In the genomic region with DNA sequence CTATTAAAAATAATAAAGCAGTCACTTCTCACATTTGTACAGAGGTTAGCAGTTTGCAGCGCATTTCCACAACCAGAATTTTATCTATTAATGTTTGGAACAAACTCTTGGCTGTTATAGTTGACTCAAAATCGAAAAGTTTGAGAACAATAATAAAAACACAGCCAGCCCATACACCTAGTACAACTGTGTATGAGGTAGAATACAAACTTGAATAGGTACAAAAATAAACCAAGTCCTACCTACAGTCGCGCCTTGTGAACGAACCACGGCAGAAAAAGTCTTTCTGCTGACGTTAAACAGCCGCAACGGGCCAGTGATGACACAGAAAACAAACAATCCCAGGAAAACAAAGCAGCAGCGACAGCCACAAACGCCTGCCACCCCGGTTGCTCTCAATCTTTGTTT, we compare ENCODE assay signal across 17 cellular contexts. TPM values are rescaled to one million over a fixed set of nuclear protein-coding genes. Genes with fewer than 3 reads are reported as not detected.
DNase-seq lines count a peak whose midpoint lies in the region; ATAC-seq and TF ChIP-seq lines count a peak whose summit lies in the region.
"Had no signal": no experiment of that assay in that cellular context is flagged by ENCODE, and none has a peak within 500 bp of the region (broad histone marks: within the 10 kb centered on the region; RNA-seq: fewer than 3 reads in every experiment).

No MANE protein-coding gene starts in this region.

- H3K27me3 Mint-ChIP-seq in CD4-positive, alpha-beta memory T cell, result peaks cover 68 to 71% of the 10 kb centered on the region in 2 donors
- peaks cover 93% of the 10 kb centered on the region for H3K27me3 Mint-ChIP-seq in Calu3 (ENCODE audit: unreplicated experiment)

- H3K36me3 Mint-ChIP-seq in CD4-positive, alpha-beta memory T cell, result peaks cover 1 to 4% of the 10 kb centered on the region in 2 donors
- peaks cover 27% of the 10 kb centered on the region for H3K36me3 Mint-ChIP-seq in Calu3 (ENCODE audit: insufficient read depth, unreplicated experiment)

- no peak overlapping the region for H3K4me2 ChIP-seq in mesendoderm (ENCODE audit: low read length)

- H2AK5ac ChIP-seq in mesendoderm (ENCODE audit: low read length), result no peak overlapping the region

- no peak overlapping the region for H3K56ac ChIP-seq in mesendoderm (ENCODE audit: low read length)

- intact Hi-C loops in CD4-positive, alpha-beta memory T cell (cut with micrococcal nuclease), result loop anchor here (1.0 to 10.0 kb wide), 3 partner anchors 7 to 759 kb away; partner anchors contain the start of gene ARMC8
- intact Hi-C loops in Calu3 (cut with micrococcal nuclease; ENCODE audit: unreplicated experiment), result loop anchor here (5.0 kb wide), 2 partner anchors 89 to 164 kb away; no protein-coding TSS in a partner anchor

- H2BK15ac ChIP-seq in mesendoderm (replicated peaks; ENCODE audit: low read depth), result no peak overlapping the region

- H3K36me3 ChIP-seq in CD4-positive, alpha-beta memory T cell (ENCODE audit: insufficient read depth, low read length), result no peaks in the 10 kb centered on the region
- H3K36me3 ChIP-seq in HUES48 (ENCODE audit: control insufficient read depth, insufficient read depth, low read length), result no peaks in the 10 kb centered on the region
- H3K36me3 ChIP-seq in mesendoderm (ENCODE audit: control insufficient read depth, insufficient read depth, low read length), result no peaks in the 10 kb centered on the region

- ATAC-seq in HG03521 (IDR thresholded peaks at IDR 0.05; ENCODE audit: unreplicated experiment) (no peak), foreskin keratinocyte (no peak)
- ATAC-seq: right cardiac atrium had no signal

- no TSS peak for BruUV-seq in Calu3 (replicated peaks; lab: Mats Ljungman, UMichigan)

- no peak overlapping the region for H2BK120ac ChIP-seq in mesendoderm (ENCODE audit: low read depth, low read length)

- H3K4me1 ChIP-seq in CD4-positive, alpha-beta memory T cell (ENCODE audit: insufficient read depth, low read length), result peaks cover 41% of the 10 kb centered on the region
- peaks cover 38% of the 10 kb centered on the region for H3K4me1 ChIP-seq in HUES48 (ENCODE audit: control insufficient read depth, insufficient read depth, low read length)
- no peaks in the 10 kb centered on the region for H3K4me1 ChIP-seq in mesendoderm (ENCODE audit: control insufficient read depth, low read depth, low read length)
- H3K4me1 ChIP-seq in foreskin keratinocyte, result peaks cover 4% of the 10 kb centered on the region

- peak in 1 of 5 donors; percentile 22 for DNase-seq in CD4-positive, alpha-beta memory T cell
- DNase-seq in brain pericyte (ENCODE audit: low read depth, low spot score) (peak; percentile 22), mesendoderm (peak; percentile 43), Calu3 (no peak), NCI-H1930 (lab: John Stamatoyannopoulos, UW) (no peak), foreskin keratinocyte (no peak)
- DNase-seq: activated naive CD4-positive, alpha-beta T cell treated with Interleukin-2 at 50 U/mL for 16 hours; COR-L47; dorsolateral prefrontal cortex; hypothalamus; midbrain; right cardiac atrium; Right ventricle myocardium superior had no signal

- no peak overlapping the region for H3K18ac ChIP-seq in mesendoderm (ENCODE audit: low read length)

- H3K27ac Mint-ChIP-seq in CD4-positive, alpha-beta memory T cell, result peak overlapping the region in 2 of 7 donors; percentile 20 to 74
- H3K27ac Mint-ChIP-seq in Calu3 (ENCODE audit: unreplicated experiment), result no peak overlapping the region

- H3K4me3 ChIP-seq in CD4-positive, alpha-beta memory T cell (ENCODE audit: low read length in 2 of 2), result no peak overlapping the region
- 0 out of 2 replicates have a peak overlapping the region, but pooled peaks have one; percentile 45 for H3K4me3 ChIP-seq in HUES48 (ENCODE audit: low read depth, low read length)
- no peak overlapping the region for H3K4me3 ChIP-seq in mesendoderm (ENCODE audit: low read length)

- CTCF ChIA-PET in CD4-positive, alpha-beta memory T cell (lab: Charles Lee; ENCODE audit: partially characterized antibody), result interaction anchor here (1.3 to 2.2 kb wide), 3 partner anchors 9 to 28 kb away, joined by 3 to 9 read pairs (median 6); no protein-coding TSS in a partner anchor
- CTCF ChIA-PET in Calu3 (lab: Charles Lee), result interaction anchor here (0.8 to 0.9 kb wide), 2 partner anchors 11 to 399 kb away, joined by 3 read pairs; no protein-coding TSS in a partner anchor

- no peak overlapping the region for H2BK5ac ChIP-seq in mesendoderm (ENCODE audit: low read length)

- H4K5ac ChIP-seq in mesendoderm (ENCODE audit: low read length), result no peak overlapping the region

- H3K4me3 Mint-ChIP-seq in CD4-positive, alpha-beta memory T cell, result peak overlapping the region in 7 of 8 donors; percentile 61 to 94 (median 73)
- H3K4me3 Mint-ChIP-seq in Calu3 (ENCODE audit: low read depth, unreplicated experiment), result no peak overlapping the region

- H3K79me1 ChIP-seq in mesendoderm (ENCODE audit: low read length), result no peaks in the 10 kb centered on the region

- no peak for TF ChIP-seq CTCF in Calu3 (IDR thresholded peaks at IDR 0.05; ENCODE audit: unreplicated experiment)
- no peak for TF ChIP-seq CTCF in foreskin keratinocyte (conservative IDR thresholded peaks at IDR 0.05)

- no peak overlapping the region for H3K9ac ChIP-seq in HUES48 (ENCODE audit: low read depth, low read length)
- no peak overlapping the region for H3K9ac ChIP-seq in mesendoderm (ENCODE audit: low read length)

- H3K79me2 ChIP-seq in mesendoderm (ENCODE audit: control insufficient read depth, insufficient read depth, low read length), result no peaks in the 10 kb centered on the region

- peaks cover 19 to 52% (median 30%) of the 10 kb centered on the region in 4 donors for H3K4me1 Mint-ChIP-seq in CD4-positive, alpha-beta memory T cell
- H3K4me1 Mint-ChIP-seq in Calu3 (ENCODE audit: low read depth, unreplicated experiment), result peaks cover 16% of the 10 kb centered on the region

- no peak overlapping the region for H4K8ac ChIP-seq in mesendoderm (ENCODE audit: low read depth, low read length)

- no peak overlapping the region for H3K4ac ChIP-seq in mesendoderm (ENCODE audit: low read depth, low read length)

- POLR2A ChIA-PET in CD4-positive, alpha-beta memory T cell (lab: Charles Lee; ENCODE audit: partially characterized antibody), result no interaction called here

- H3K23ac ChIP-seq in mesendoderm (ENCODE audit: low read length), result no peak overlapping the region

- peaks cover 0 to 12% (median 0%) of the 10 kb centered on the region in 8 donors for H3K9me3 Mint-ChIP-seq in CD4-positive, alpha-beta memory T cell
- no peaks in the 10 kb centered on the region for H3K9me3 Mint-ChIP-seq in Calu3 (ENCODE audit: low read depth, unreplicated experiment)

- no peak overlapping the region for H3K27ac ChIP-seq in CD4-positive, alpha-beta memory T cell (ENCODE audit: low read depth, low read length)
- H3K27ac ChIP-seq in HUES48 (ENCODE audit: low read depth, low read length), result no peak overlapping the region
- H3K27ac ChIP-seq in mesendoderm (ENCODE audit: low read depth, low read length), result no peak overlapping the region
- no peak overlapping the region for H3K27ac ChIP-seq in foreskin keratinocyte
- H3K27ac ChIP-seq: VCaP had no signal

- H3K9me3 ChIP-seq in CD4-positive, alpha-beta memory T cell (ENCODE audit: control insufficient read depth in 1 of 2, low read length in 2 of 2), result no peaks in the 10 kb centered on the region
- H3K9me3 ChIP-seq in HUES48 (ENCODE audit: control insufficient read depth, insufficient read depth, low read length), result no peaks in the 10 kb centered on the region

- WGBS in mesendoderm (ENCODE audit: extremely low coverage, insufficient coverage, low lambda C conversion rate), result no CpG with 5 or more reads among the region's 12 CpGs

- H3K27me3 ChIP-seq in CD4-positive, alpha-beta memory T cell (ENCODE audit: insufficient read depth, low read length), result peaks cover 71% of the 10 kb centered on the region
- H3K27me3 ChIP-seq in HUES48 (ENCODE audit: control insufficient read depth, insufficient read depth, low read length) (peaks cover 100% of the 10 kb centered on the region), mesendoderm (ENCODE audit: insufficient read depth, low read length, poor library complexity) (peaks cover 52% of the 10 kb centered on the region), foreskin keratinocyte (peaks cover 99% of the 10 kb centered on the region)

RNA-seq across cellular contexts. Expression of gene FOXL2, which starts 3.2 kb away (rescaled TPM):
- not detected for total RNA-seq in CD4-positive, alpha-beta memory T cell
- polyA plus RNA-seq in CD4-positive, alpha-beta memory T cell, result not detected
- 0.65 TPM for polyA plus RNA-seq in mesendoderm (2013, experiment 1 of 2)
- 0.60 TPM for polyA plus RNA-seq in mesendoderm (2013, experiment 2 of 2)
- total RNA-seq in Calu3 (2022), result 0.42 and 0.86 TPM in 2 replicates
- 0.42 and 0.88 TPM in 2 replicates for total RNA-seq in foreskin keratinocyte
- polyA plus RNA-seq in foreskin keratinocyte, result 0.60 and 0.78 TPM in 2 replicates
- total RNA-seq: right cardiac atrium, Right ventricle myocardium superior, subcutaneous adipose tissue had no signal
- polyA plus RNA-seq: right cardiac atrium had no signal

RNA-seq across cellular contexts. Expression of gene FOXL2NB, which starts 3.3 kb away (rescaled TPM):
- total RNA-seq in CD4-positive, alpha-beta memory T cell, result not detected
- under 1 TPM in 1 of 2 donors, not detected in 1; 0.04 TPM for polyA plus RNA-seq in CD4-positive, alpha-beta memory T cell
- 0.74 TPM for polyA plus RNA-seq in mesendoderm (2013, experiment 1 of 2)
- polyA plus RNA-seq in mesendoderm (2013, experiment 2 of 2), result 0.88 TPM
- total RNA-seq in Calu3 (2022), result 0.35 and 0.51 TPM in 2 replicates
- total RNA-seq in foreskin keratinocyte, result 0.25 and 0.92 TPM in 2 replicates
- polyA plus RNA-seq in foreskin keratinocyte, result 0.04 and 0.12 TPM in 2 replicates
- total RNA-seq: right cardiac atrium, Right ventricle myocardium superior, subcutaneous adipose tissue had no signal
- polyA plus RNA-seq: right cardiac atrium had no signal

Comparison
In these comparisons a context has a peak if more than half of its experiments do, and no peak if none do; other contexts are left out.
1. DNase-seq: peak in brain pericyte (single experiment) and mesendoderm (single experiment); none in Calu3 (single experiment), NCI-H1930 (0 of 2) and foreskin keratinocyte (0 of 2).